In genomic region chr6:158322400-158322723, GRCh38 we compare ENCODE assay signal across 19 cellular contexts. TPM values are rescaled to one million over a fixed set of nuclear protein-coding genes. Genes with fewer than 3 reads are reported as not detected.
DNase-seq lines count a peak whose midpoint lies in the region; ATAC-seq, FAIRE-seq and TF ChIP-seq lines count a peak whose summit lies in the region.
"Had no signal": no experiment of that assay in that cellular context is flagged by ENCODE, and none has a peak within 500 bp of the region (broad histone marks: within the 10 kb centered on the region; RNA-seq: fewer than 3 reads in every experiment).

No MANE protein-coding gene starts in this region.

- peaks cover 9% of the 10 kb centered on the region for H3K36me3 Mint-ChIP-seq in activated T-helper 1 cell treated with anti-CD3 and anti-CD28 coated beads, Interleukin-12 subunit alpha, Interleukin-12 subunit beta, Interleukin-2, Interleukin-4 antibody, amounts not matched to agents 30 ng/mL and 10 ng/mL and 1 ng/mL, durations not matched to agents 14 hours and 24 hours and 36 hours (ENCODE audit: low read depth)

- peaks cover 30% of the 10 kb centered on the region for H3K4me1 ChIP-seq in A549
- H3K4me1 ChIP-seq in HCT116 (ENCODE audit: control insufficient read depth in 1 of 2, insufficient read depth in 2 of 2, low read length in 2 of 2): peaks cover 18 to 25% of the 10 kb centered on the region in 2 experiments
- peaks cover 13 to 18% of the 10 kb centered on the region in 2 donors for H3K4me1 ChIP-seq in left lung
- peaks cover 13 to 14% of the 10 kb centered on the region in 2 donors for H3K4me1 ChIP-seq in kidney (ENCODE audit: control insufficient read depth in 1 of 2, insufficient read depth in 1 of 2, low read depth in 1 of 2, low read length in 2 of 2)
- H3K4me1 ChIP-seq: SJCRH30 had no signal

- FAIRE-seq in A549 (lab: Jason Lieb, UNC) (no peak), kidney (lab: Jason Lieb, UNC) (no peak)
- FAIRE-seq: K562 had no signal

- CTCF ChIA-PET in A549 (lab: Yijun Ruan, JAX): no interaction called here
- CTCF ChIA-PET in HCT116 (lab: Charles Lee): no interaction called here

- peaks cover 76% of the 10 kb centered on the region for H3K79me2 ChIP-seq in HCT116 (ENCODE audit: insufficient read depth, low read length)

- no peaks in the 10 kb centered on the region for H3K27me3 Mint-ChIP-seq in activated T-helper 1 cell treated with anti-CD3 and anti-CD28 coated beads, Interleukin-12 subunit alpha, Interleukin-12 subunit beta, Interleukin-2, Interleukin-4 antibody, amounts not matched to agents 30 ng/mL and 10 ng/mL and 1 ng/mL, durations not matched to agents 14 hours and 24 hours and 36 hours (ENCODE audit: insufficient read depth)

- DNase-seq in A549 (ENCODE audit: low read depth in 1 of 2, low spot score in 1 of 2): no peak
- no peak for DNase-seq in HCT116 (ENCODE audit: low read depth, low spot score)
- no peak for DNase-seq in activated T-helper 1 cell treated with anti-CD3 and anti-CD28 coated beads, Interleukin-12 subunit alpha, Interleukin-12 subunit beta, Interleukin-2, Interleukin-4 antibody, amounts not matched to agents 30 ng/mL and 10 ng/mL and 1 ng/mL, durations not matched to agents 14 hours and 24 hours and 36 hours (ENCODE audit: low spot score)
- DNase-seq in left lung: no peak
- no peak for DNase-seq in kidney
- DNase-seq in NCI-H524 treated with DMSO at 0.1 percent for 48 hours (lab: John Stamatoyannopoulos, UW): no peak
- no peak for DNase-seq in HuH-7 (ENCODE audit: low spot score)
- DNase-seq: activated CD4-positive, alpha-beta T cell treated with anti-CD3 and anti-CD28 coated beads for 1 hour; activated T-cell treated with anti-CD3 and anti-CD28 coated beads, Interleukin-2, amount 50 U/mL, for 1 hour; NCI-H1048; NCI-H2107; SJCRH30; T1000; transverse colon had no signal

- intact Hi-C loops in HCT116 (cut with micrococcal nuclease): no loop called here
- intact Hi-C loops in activated T-helper 1 cell treated with anti-CD3 and anti-CD28 coated beads, Interleukin-12 subunit alpha, Interleukin-12 subunit beta, Interleukin-2, Interleukin-4 antibody, amounts not matched to agents 30 ng/mL and 10 ng/mL and 1 ng/mL, durations not matched to agents 14 hours and 24 hours and 36 hours (cut with micrococcal nuclease): loop anchor here (2.0 kb wide), 1 partner anchor 22 kb away; no protein-coding TSS in a partner anchor
- intact Hi-C loops in left lung (cut with DNase I): no loop called here
- intact Hi-C loops in kidney (cut with DNase I): no loop called here

- H3K4me1 Mint-ChIP-seq in activated T-helper 1 cell treated with anti-CD3 and anti-CD28 coated beads, Interleukin-12 subunit alpha, Interleukin-12 subunit beta, Interleukin-2, Interleukin-4 antibody, amounts not matched to agents 30 ng/mL and 10 ng/mL and 1 ng/mL, durations not matched to agents 14 hours and 24 hours and 36 hours (ENCODE audit: low read depth): peaks cover 33% of the 10 kb centered on the region

- peak overlapping the region; percentile 49 for H3K27ac Mint-ChIP-seq in activated T-helper 1 cell treated with anti-CD3 and anti-CD28 coated beads, Interleukin-12 subunit alpha, Interleukin-12 subunit beta, Interleukin-2, Interleukin-4 antibody, amounts not matched to agents 30 ng/mL and 10 ng/mL and 1 ng/mL, durations not matched to agents 14 hours and 24 hours and 36 hours

- BruUV-seq in HCT116 (replicated peaks; lab: Mats Ljungman, UMichigan): no TSS peak

- H3K9me3 Mint-ChIP-seq in activated T-helper 1 cell treated with anti-CD3 and anti-CD28 coated beads, Interleukin-12 subunit alpha, Interleukin-12 subunit beta, Interleukin-2, Interleukin-4 antibody, amounts not matched to agents 30 ng/mL and 10 ng/mL and 1 ng/mL, durations not matched to agents 14 hours and 24 hours and 36 hours: no peaks in the 10 kb centered on the region
- H3K9me3 Mint-ChIP-seq: activated naive CD4-positive, alpha-beta T cell treated with anti-CD3 and anti-CD28 coated beads, Interleukin-2, amount 50 U/mL, for 72 hours had no signal

- no peaks in the 10 kb centered on the region for H3K36me3 ChIP-seq in HCT116 (ENCODE audit: control insufficient read depth in 1 of 2, insufficient read depth in 2 of 2, low read length in 2 of 2)
- no peaks in the 10 kb centered on the region for H3K36me3 ChIP-seq in left lung
- no peaks in the 10 kb centered on the region for H3K36me3 ChIP-seq in kidney (ENCODE audit: control insufficient read depth in 1 of 2, insufficient read depth in 2 of 2, low read length in 2 of 2)
- H3K36me3 ChIP-seq: brain microvascular endothelial cell, HAP-1, transverse colon had no signal

- RAD21 ChIA-PET in HCT116 (lab: Charles Lee; ENCODE audit: low non-redundant PET in 1 of 2, low total read pairs in 2 of 2, uncharacterized antibody in 2 of 2, unreplicated experiment in 2 of 2): no interaction called here

- POLR2A ChIA-PET in A549 (lab: Yijun Ruan, JAX): no interaction called here
- POLR2A ChIA-PET in HCT116 (lab: Charles Lee): no interaction called here

- ATAC-seq in A549: no peak
- ATAC-seq in HCT116: no peak
- ATAC-seq in left lung: peak; percentile 29
- ATAC-seq in GM18498 (IDR thresholded peaks at IDR 0.05; ENCODE audit: unreplicated experiment): no peak

- no peak overlapping the region for H2AFZ ChIP-seq in HCT116 (ENCODE audit: low read depth, low read length, poor library complexity, severe bottlenecking)

- TF ChIP-seq EP300 in A549 (IDR thresholded peaks at IDR 0.05): no peak

- TF ChIP-seq CTCF in A549 (IDR thresholded peaks at IDR 0.05) (no peak), HCT116 (IDR thresholded peaks at IDR 0.05 in 2 of 3, conservative IDR thresholded peaks at IDR 0.05 in 1 of 3; ENCODE audit: borderline replicate concordance in 1 of 3, insufficient read depth in 1 of 3, low read depth in 2 of 3, low read length in 2 of 3) (no peak), left lung (IDR thresholded peaks at IDR 0.05) (no peak), kidney (IDR thresholded peaks at IDR 0.05; ENCODE audit: borderline replicate concordance, extremely low read depth, insufficient read depth) (no peak)

- H3K27ac ChIP-seq in A549: peak overlapping the region; percentile 22 to 74; a peak in 4 of 6 replicates
- H3K27ac ChIP-seq in HCT116 (ENCODE audit: low read depth, low read length): no peak overlapping the region
- peak overlapping the region in 1 of 2 donors; percentile 1 for H3K27ac ChIP-seq in left lung
- H3K27ac ChIP-seq in kidney (ENCODE audit: low read depth in 2 of 2, low read length in 2 of 2): no peak overlapping the region
- H3K27ac ChIP-seq: brain microvascular endothelial cell, SJCRH30 had no signal

- TF ChIP-seq RAD21 in A549 (conservative IDR thresholded peaks at IDR 0.05 in 1 of 2, IDR thresholded peaks at IDR 0.05 in 1 of 2) (no peak), HCT116 (IDR thresholded peaks at IDR 0.05; ENCODE audit: low read depth) (no peak)

- no peaks in the 10 kb centered on the region for H3K9me3 ChIP-seq in A549
- no peaks in the 10 kb centered on the region for H3K9me3 ChIP-seq in HCT116 (ENCODE audit: control insufficient read depth in 1 of 2, insufficient read depth in 1 of 2, low read depth in 1 of 2, low read length in 2 of 2)
- no peaks in the 10 kb centered on the region for H3K9me3 ChIP-seq in left lung
- no peaks in the 10 kb centered on the region for H3K9me3 ChIP-seq in kidney (ENCODE audit: control insufficient read depth in 1 of 2, low read length in 2 of 2)
- H3K9me3 ChIP-seq: HAP-1, SJCRH30, transverse colon had no signal

- no peaks in the 10 kb centered on the region for H3K9me2 ChIP-seq in HCT116 (ENCODE audit: insufficient read depth)

- H3K27me3 ChIP-seq in HCT116 (ENCODE audit: insufficient read depth, low read length) (no peaks in the 10 kb centered on the region), left lung (no peaks in the 10 kb centered on the region)
- H3K27me3 ChIP-seq: brain microvascular endothelial cell, SJCRH30, transverse colon had no signal

- H4K20me1 ChIP-seq in HCT116 (ENCODE audit: insufficient read depth): no peaks in the 10 kb centered on the region

- no peak overlapping the region for H3K4me3 Mint-ChIP-seq in activated T-helper 1 cell treated with anti-CD3 and anti-CD28 coated beads, Interleukin-12 subunit alpha, Interleukin-12 subunit beta, Interleukin-2, Interleukin-4 antibody, amounts not matched to agents 30 ng/mL and 10 ng/mL and 1 ng/mL, durations not matched to agents 14 hours and 24 hours and 36 hours

- TF ChIP-seq POLR2A in A549 (IDR thresholded peaks at IDR 0.05; ENCODE audit: low read length): no peak
- no peak for TF ChIP-seq POLR2A in HCT116 (IDR thresholded peaks at IDR 0.05; ENCODE audit: borderline replicate concordance, extremely low read depth, insufficient read depth, insufficient read length)

- H3K9ac ChIP-seq in HCT116 (ENCODE audit: low read length) (no peak overlapping the region), kidney (ENCODE audit: low read length in 2 of 2) (no peak overlapping the region)

- H3K4me3 ChIP-seq in A549: no peak overlapping the region
- no peak overlapping the region for H3K4me3 ChIP-seq in HCT116 (replicated peaks in 1 of 2; ENCODE audit: low read depth in 1 of 2, low read length in 2 of 2)
- no peak overlapping the region for H3K4me3 ChIP-seq in left lung
- H3K4me3 ChIP-seq in kidney (ENCODE audit: low read length in 2 of 2): no peak overlapping the region
- H3K4me3 ChIP-seq: HAP-1, K562, SJCRH30, transverse colon had no signal

- peak overlapping the region; percentile 72 for H3K4me2 ChIP-seq in A549
- peak overlapping the region; percentile 30 for H3K4me2 ChIP-seq in HCT116 (ENCODE audit: low read length)

TF ChIP-seq in A549, 52 proteins besides CTCF, POLR2A, EP300 and RAD21:
- no peak for TF ChIP-seq CEBPB (IDR thresholded peaks at IDR 0.05)
- TF ChIP-seq GATA3 (IDR thresholded peaks at IDR 0.05; ENCODE audit: borderline replicate concordance): no peak
- no peak for TF ChIP-seq CBX2 (IDR thresholded peaks at IDR 0.05; ENCODE audit: borderline replicate concordance, low read depth)

TF ChIP-seq in HCT116, 20 proteins besides CTCF, POLR2A, EP300 and RAD21 (continues in another document):
- TF ChIP-seq ZNF274 (IDR thresholded peaks at IDR 0.05; ENCODE audit: low read depth, low read length): no peak

RNA-seq across cellular contexts. Expression of gene TULP4, which starts 10.1 kb away (rescaled TPM):
- 10.6 and 13.6 TPM in 2 replicates for polyA plus RNA-seq in A549 (2011; rRNA removed)
- polyA plus RNA-seq in A549 (2012; cell fraction: cytosol; rRNA removed): 4.2 and 4.9 TPM in 2 replicates
- polyA plus RNA-seq in A549 (2012; cell fraction: nucleus; rRNA removed): 5.2 and 5.4 TPM in 2 replicates
- polyA plus RNA-seq in A549 (2017; fragmentation: RNase III; extraction: RNeasy Plus Mini Kit Qiagen cat#74134 plus additional on column Dnase treatment): 4.4 to 5.1 TPM (median 5.0 TPM) in 3 replicates
- polyA minus RNA-seq in A549 (2011; rRNA and poly(A)+ RNA removed): 57.1 and 59.3 TPM in 2 replicates
- total RNA-seq in HCT116 (2021; ENCODE audit: unreplicated experiment): 70.8 TPM
- 6.9 and 9.5 TPM in 2 replicates for polyA plus RNA-seq in HCT116 (2012)
- 21.9 and 26.5 TPM in 2 replicates for total RNA-seq in activated T-helper 1 cell treated with anti-CD3 and anti-CD28 coated beads, Interleukin-12 subunit alpha, Interleukin-12 subunit beta, Interleukin-2, Interleukin-4 antibody, amounts not matched to agents 30 ng/mL and 10 ng/mL and 1 ng/mL, durations not matched to agents 14 hours and 24 hours and 36 hours
- 10 to 100 TPM; 69.7 to 86.8 TPM for total RNA-seq in left lung
- total RNA-seq in kidney: 114 TPM
- polyA plus RNA-seq in kidney (ENCODE audit: insufficient read depth, low read depth, low replicate concordance): 3.3 TPM

Comparison
In these comparisons a context has a peak if more than half of its experiments do, and no peak if none do; other contexts are left out.
1. H3K27ac ChIP-seq: peak in A549 (2 of 2); none in HCT116 (single experiment) and kidney (0 of 2).